Comparison of ENCODE assay signal across 18 cellular contexts in genomic region chr19:53875602-53876340, GRCh38. TPM values are rescaled to one million over a fixed set of nuclear protein-coding genes. Genes with fewer than 3 reads are reported as not detected.
DNase-seq lines count a peak whose midpoint lies in the region; ATAC-seq and TF ChIP-seq lines count a peak whose summit lies in the region.
"Had no signal": no experiment of that assay in that cellular context is flagged by ENCODE, and none has a peak within 500 bp of the region (broad histone marks: within the 10 kb centered on the region; RNA-seq: fewer than 3 reads in every experiment).

No MANE protein-coding gene starts in this region.

- H3K9me3 Mint-ChIP-seq in activated CD8-positive, alpha-beta memory T cell treated with anti-CD3 and anti-CD28 coated beads, Interleukin-2, amount 10 ng/mL, durations not matched to agents 7 days and 5 days (ENCODE audit: low read depth) = no peaks in the 10 kb centered on the region
- peaks cover 2% of the 10 kb centered on the region for H3K9me3 Mint-ChIP-seq in CD8-positive, alpha-beta T cell
- H3K9me3 Mint-ChIP-seq in activated naive CD8-positive, alpha-beta T cell (ENCODE audit: low read depth) = no peaks in the 10 kb centered on the region
- peaks cover 0 to 10% (median 3%) of the 10 kb centered on the region in 11 donors for H3K9me3 Mint-ChIP-seq in naive thymus-derived CD4-positive, alpha-beta T cell

- H3K4me1 Mint-ChIP-seq in activated CD8-positive, alpha-beta memory T cell treated with anti-CD3 and anti-CD28 coated beads, Interleukin-2, amount 10 ng/mL, durations not matched to agents 7 days and 5 days = peaks cover 52% of the 10 kb centered on the region
- H3K4me1 Mint-ChIP-seq in CD8-positive, alpha-beta T cell (ENCODE audit: low read depth) = peaks cover 67% of the 10 kb centered on the region
- peaks cover 64% of the 10 kb centered on the region for H3K4me1 Mint-ChIP-seq in activated naive CD8-positive, alpha-beta T cell (ENCODE audit: low read depth)
- peaks cover 46 to 84% (median 65%) of the 10 kb centered on the region in 7 donors for H3K4me1 Mint-ChIP-seq in naive thymus-derived CD4-positive, alpha-beta T cell

- peak overlapping the region; percentile 5 for H3K27ac Mint-ChIP-seq in activated CD8-positive, alpha-beta memory T cell treated with anti-CD3 and anti-CD28 coated beads, Interleukin-2, amount 10 ng/mL, durations not matched to agents 7 days and 5 days
- peak overlapping the region; percentile 93 for H3K27ac Mint-ChIP-seq in CD8-positive, alpha-beta T cell
- H3K27ac Mint-ChIP-seq in activated naive CD8-positive, alpha-beta T cell = peak overlapping the region; percentile 80
- peak overlapping the region in 8 of 9 donors; percentile 78 to 99 (median 93) for H3K27ac Mint-ChIP-seq in naive thymus-derived CD4-positive, alpha-beta T cell
- H3K27ac Mint-ChIP-seq: stimulated activated memory B cell treated with anti-CD40 and anti-IgM and Interleukin-4, amounts not matched to agents 10 μg/mL and 1 μg/mL and 100 μg/mL, for 72 hours had no signal

- POLR2A ChIA-PET in CD8-positive, alpha-beta T cell (lab: Charles Lee) = interaction anchor here (0.6 to 4.3 kb wide), 2 partner anchors 8 to 24 kb away, joined by 4 to 39 read pairs; partner anchors contain the start of gene MYADM
- POLR2A ChIA-PET in naive thymus-derived CD4-positive, alpha-beta T cell (lab: Charles Lee) = interaction anchor here (0.7 to 4.3 kb wide), 5 partner anchors 9 to 314 kb away, joined by 3 to 66 read pairs (median 7); partner anchors contain the start of genes LENG1, MBOAT7 and MYADM

- no peak for TF ChIP-seq CTCF in CD8-positive, alpha-beta T cell (IDR thresholded peaks at IDR 0.05)

- peaks cover 4% of the 10 kb centered on the region for H3K27me3 Mint-ChIP-seq in activated CD8-positive, alpha-beta memory T cell treated with anti-CD3 and anti-CD28 coated beads, Interleukin-2, amount 10 ng/mL, durations not matched to agents 7 days and 5 days
- H3K27me3 Mint-ChIP-seq in CD8-positive, alpha-beta T cell (ENCODE audit: low read depth) = peaks cover 3% of the 10 kb centered on the region
- no peaks in the 10 kb centered on the region for H3K27me3 Mint-ChIP-seq in activated naive CD8-positive, alpha-beta T cell
- peaks cover 0 to 6% (median 0%) of the 10 kb centered on the region in 5 donors for H3K27me3 Mint-ChIP-seq in naive thymus-derived CD4-positive, alpha-beta T cell

- peak overlapping the region; percentile 36 for H3K27ac ChIP-seq in CD8-positive, alpha-beta T cell (ENCODE audit: low read depth, low read length)
- H3K27ac ChIP-seq in naive thymus-derived CD4-positive, alpha-beta T cell (ENCODE audit: low read depth, low read length) = peak overlapping the region; percentile 71
- H3K27ac ChIP-seq: body of pancreas, gastrocnemius medialis had no signal

- intact Hi-C loops in CD8-positive, alpha-beta T cell (cut with DNase I, micrococcal nuclease) = loop anchor here in 1 of 2 experiments (10.0 kb wide), 2 partner anchors 499 to 1871 kb away; partner anchors contain the start of gene ZNF615
- intact Hi-C loops in naive thymus-derived CD4-positive, alpha-beta T cell (cut with micrococcal nuclease) = no loop called here

- DNase-seq in activated CD8-positive, alpha-beta memory T cell treated with anti-CD3 and anti-CD28 coated beads, Interleukin-2, amount 10 ng/mL, durations not matched to agents 7 days and 5 days = no peak
- DNase-seq in activated CD8-positive, alpha-beta memory T cell treated with anti-CD3 and anti-CD28 coated beads for 24 hours = no peak
- DNase-seq in CD8-positive, alpha-beta T cell = no peak
- no peak for DNase-seq in naive thymus-derived CD4-positive, alpha-beta T cell
- DNase-seq in AG08395 (ENCODE audit: low spot score) (no peak), kidney glomerular epithelial cell (lab: John Stamatoyannopoulos, UW) (no peak), DMS 273 (lab: John Stamatoyannopoulos, UW; ENCODE audit: unreplicated experiment) (no peak)
- DNase-seq: body of pancreas; cortex of kidney; erythroblast; gastrocnemius medialis; NCI-H1930; NCI-H446 treated with DMSO at 0.1 percent for 48 hours; retina; stimulated activated CD4-positive, alpha-beta T cell treated with anti-CD3 and anti-CD28 coated beads, Interleukin-15, amount 100 ng/mL, for 24 hours; transverse colon had no signal

- no peak overlapping the region for H3K4me3 Mint-ChIP-seq in activated CD8-positive, alpha-beta memory T cell treated with anti-CD3 and anti-CD28 coated beads, Interleukin-2, amount 10 ng/mL, durations not matched to agents 7 days and 5 days
- H3K4me3 Mint-ChIP-seq in CD8-positive, alpha-beta T cell = peak overlapping the region; percentile 69
- peak overlapping the region; percentile 60 for H3K4me3 Mint-ChIP-seq in activated naive CD8-positive, alpha-beta T cell
- H3K4me3 Mint-ChIP-seq in naive thymus-derived CD4-positive, alpha-beta T cell = peak overlapping the region; percentile 59 to 82 (median 76)
- H3K4me3 Mint-ChIP-seq: stimulated activated memory B cell treated with anti-CD40 and anti-IgM and Interleukin-4, amounts not matched to agents 10 μg/mL and 1 μg/mL and 100 μg/mL, for 72 hours had no signal

- peaks cover 15% of the 10 kb centered on the region for H3K27me3 ChIP-seq in CD8-positive, alpha-beta T cell (ENCODE audit: insufficient read depth, low read length)
- peaks cover 0 to 9% of the 10 kb centered on the region in 2 donors for H3K27me3 ChIP-seq in naive thymus-derived CD4-positive, alpha-beta T cell (ENCODE audit: control insufficient read depth in 2 of 2, insufficient read depth in 2 of 2, low read length in 2 of 2)
- H3K27me3 ChIP-seq: body of pancreas had no signal

- CTCF ChIA-PET in activated CD8-positive, alpha-beta memory T cell treated with anti-CD3 and anti-CD28 coated beads, Interleukin-2, amount 10 ng/mL, durations not matched to agents 7 days and 5 days (lab: Charles Lee) = interaction anchor here (0.9 to 2.0 kb wide), 5 partner anchors 8 to 154 kb away, joined by 3 to 17 read pairs (median 4); partner anchors contain the start of gene MYADM
- CTCF ChIA-PET in CD8-positive, alpha-beta T cell (lab: Charles Lee) = interaction anchor here (0.6 to 1.9 kb wide), 4 partner anchors 22 to 154 kb away, joined by 3 to 7 read pairs (median 4); no protein-coding TSS in a partner anchor
- CTCF ChIA-PET in naive thymus-derived CD4-positive, alpha-beta T cell (lab: Charles Lee) = interaction anchor here (0.9 to 2.1 kb wide), 2 partner anchors 9 to 32 kb away, joined by 3 to 14 read pairs; partner anchors contain the start of gene MYADM

- H3K36me3 Mint-ChIP-seq in activated CD8-positive, alpha-beta memory T cell treated with anti-CD3 and anti-CD28 coated beads, Interleukin-2, amount 10 ng/mL, durations not matched to agents 7 days and 5 days = peaks cover 35% of the 10 kb centered on the region
- peaks cover 39% of the 10 kb centered on the region for H3K36me3 Mint-ChIP-seq in CD8-positive, alpha-beta T cell
- H3K36me3 Mint-ChIP-seq in activated naive CD8-positive, alpha-beta T cell = peaks cover 11% of the 10 kb centered on the region
- peaks cover 14 to 46% (median 27%) of the 10 kb centered on the region in 5 donors for H3K36me3 Mint-ChIP-seq in naive thymus-derived CD4-positive, alpha-beta T cell

- no peak overlapping the region for H3K4me3 ChIP-seq in CD8-positive, alpha-beta T cell (ENCODE audit: low read depth, low read length)
- no peak overlapping the region for H3K4me3 ChIP-seq in naive thymus-derived CD4-positive, alpha-beta T cell (ENCODE audit: low read length)
- H3K4me3 ChIP-seq: body of pancreas, gastrocnemius medialis, transverse colon had no signal

- H3K36me3 ChIP-seq in CD8-positive, alpha-beta T cell (ENCODE audit: insufficient read depth, low read length) = peaks cover 12% of the 10 kb centered on the region
- H3K36me3 ChIP-seq in naive thymus-derived CD4-positive, alpha-beta T cell (ENCODE audit: control insufficient read depth in 2 of 3, insufficient read depth in 3 of 3, low read length in 3 of 3) = peaks cover 0 to 13% (median 6%) of the 10 kb centered on the region in 3 experiments
- H3K36me3 ChIP-seq: gastrocnemius medialis had no signal

- H3K4me1 ChIP-seq in CD8-positive, alpha-beta T cell (ENCODE audit: insufficient read depth, low read length) = peaks cover 72% of the 10 kb centered on the region
- H3K4me1 ChIP-seq in naive thymus-derived CD4-positive, alpha-beta T cell (ENCODE audit: control insufficient read depth in 2 of 2, insufficient read depth in 2 of 2, low read length in 2 of 2) = peaks cover 29 to 66% of the 10 kb centered on the region in 2 donors
- H3K4me1 ChIP-seq: gastrocnemius medialis had no signal

- no peaks in the 10 kb centered on the region for H3K9me3 ChIP-seq in CD8-positive, alpha-beta T cell (ENCODE audit: low read length)
- H3K9me3 ChIP-seq in naive thymus-derived CD4-positive, alpha-beta T cell (ENCODE audit: control insufficient read depth in 2 of 3, low read length in 3 of 3) = no peaks in the 10 kb centered on the region
- H3K9me3 ChIP-seq: body of pancreas, gastrocnemius medialis, transverse colon had no signal

- ATAC-seq in activated CD8-positive, alpha-beta memory T cell treated with anti-CD3 and anti-CD28 coated beads, Interleukin-2, amount 10 ng/mL, durations not matched to agents 7 days and 5 days = no peak
- ATAC-seq in CD8-positive, alpha-beta T cell = no peak
- no peak for ATAC-seq in naive thymus-derived CD4-positive, alpha-beta T cell
- ATAC-seq: body of pancreas; gastrocnemius medialis; stimulated activated memory B cell treated with anti-CD40 and anti-IgM and Interleukin-4, amounts not matched to agents 10 μg/mL and 1 μg/mL and 100 μg/mL, for 72 hours had no signal

RNA-seq across cellular contexts. Expression of gene PRKCG, which starts 6.2 kb away (rescaled TPM):
- total RNA-seq in activated CD8-positive, alpha-beta memory T cell treated with anti-CD3 and anti-CD28 coated beads, Interleukin-2, amount 10 ng/mL, durations not matched to agents 7 days and 5 days = not detected
- 1 to 10 TPM in 1 of 2 experiments, under 1 TPM in 1; 0.28 to 1.1 TPM for total RNA-seq in CD8-positive, alpha-beta T cell
- 1 to 10 TPM in 2 of 5 experiments, not detected in 3; 1.6 to 2.4 TPM for total RNA-seq in naive thymus-derived CD4-positive, alpha-beta T cell
- under 1 TPM in 1 of 2 donors, not detected in 1; 0.05 TPM for polyA plus RNA-seq in naive thymus-derived CD4-positive, alpha-beta T cell
- total RNA-seq: gastrocnemius medialis had no signal

RNA-seq across cellular contexts. Expression of gene MYADM, which starts 8.1 kb away (rescaled TPM):
- 10 to 100 TPM; 52.2 to 69.4 TPM for total RNA-seq in activated CD8-positive, alpha-beta memory T cell treated with anti-CD3 and anti-CD28 coated beads, Interleukin-2, amount 10 ng/mL, durations not matched to agents 7 days and 5 days
- total RNA-seq in CD8-positive, alpha-beta T cell = 100 to 1,000 TPM; 241 to 251 TPM
- total RNA-seq in naive thymus-derived CD4-positive, alpha-beta T cell = 100 to 1,000 TPM in 3 of 5 experiments, 10 to 100 TPM in 2; 51.5 to 524 (median 116) TPM
- polyA plus RNA-seq in naive thymus-derived CD4-positive, alpha-beta T cell = 10 to 100 TPM; 60.6 to 61.3 TPM

RNA-seq across cellular contexts. Expression of gene CACNG7, which starts 33.3 kb away (rescaled TPM):
- not detected for total RNA-seq in activated CD8-positive, alpha-beta memory T cell treated with anti-CD3 and anti-CD28 coated beads, Interleukin-2, amount 10 ng/mL, durations not matched to agents 7 days and 5 days
- not detected for total RNA-seq in CD8-positive, alpha-beta T cell
- not detected for total RNA-seq in naive thymus-derived CD4-positive, alpha-beta T cell
- polyA plus RNA-seq in naive thymus-derived CD4-positive, alpha-beta T cell = not detected
- total RNA-seq: body of pancreas, gastrocnemius medialis, transverse colon had no signal

RNA-seq across cellular contexts. Expression of gene NLRP12, which starts 51.7 kb away (rescaled TPM):
- not detected for total RNA-seq in activated CD8-positive, alpha-beta memory T cell treated with anti-CD3 and anti-CD28 coated beads, Interleukin-2, amount 10 ng/mL, durations not matched to agents 7 days and 5 days
- total RNA-seq in CD8-positive, alpha-beta T cell = not detected
- total RNA-seq in naive thymus-derived CD4-positive, alpha-beta T cell = 10 to 100 TPM in 1 of 5 experiments, 1 to 10 TPM in 1, under 1 TPM in 1, not detected in 2; 0.14 to 16.1 (median 1.8) TPM
- polyA plus RNA-seq in naive thymus-derived CD4-positive, alpha-beta T cell = not detected

Comparison
In these comparisons a context has a peak if more than half of its experiments do, and no peak if none do; other contexts are left out.
1. H3K27ac Mint-ChIP-seq: peak in every context shown above with its lines; median percentile 93 in CD8-positive, alpha-beta T cell; 93 in naive thymus-derived CD4-positive, alpha-beta T cell; 80 in activated naive CD8-positive, alpha-beta T cell; 5 in activated CD8-positive, alpha-beta memory T cell treated with anti-CD3 and anti-CD28 coated beads, Interleukin-2, amount 10 ng/mL, durations not matched to agents 7 days and 5 days.